In the genomic region with DNA sequence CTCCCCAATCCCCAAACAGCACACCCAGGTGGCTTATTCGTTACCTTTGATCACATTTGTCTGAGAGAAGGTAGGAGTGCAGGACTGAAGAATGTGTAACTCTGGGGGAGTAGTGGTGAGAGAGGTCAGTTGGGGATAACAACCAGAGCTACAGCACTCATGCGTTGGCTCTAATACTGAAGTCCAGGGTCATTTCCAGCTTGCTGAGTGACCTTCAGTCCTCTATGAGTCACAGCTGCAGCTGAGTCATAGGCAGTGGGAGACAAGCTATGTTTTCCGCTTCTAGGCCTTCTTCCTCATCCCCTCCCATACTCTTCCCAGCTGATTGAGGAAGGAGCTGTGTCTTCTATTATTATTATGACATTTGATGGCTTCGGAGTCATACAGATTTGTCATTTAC, we compare ENCODE assay signal across 12 cellular contexts. TPM values are rescaled to one million over a fixed set of nuclear protein-coding genes. Genes with fewer than 3 reads are reported as not detected.
DNase-seq lines count a peak whose midpoint lies in the region; ATAC-seq and TF ChIP-seq lines count a peak whose summit lies in the region.
"Had no signal": no experiment of that assay in that cellular context is flagged by ENCODE, and none has a peak within 500 bp of the region (broad histone marks: within the 10 kb centered on the region; RNA-seq: fewer than 3 reads in every experiment).

No MANE protein-coding gene starts in this region.

- H3K79me2 ChIP-seq in mesendoderm (ENCODE audit: control insufficient read depth, insufficient read depth, low read length): no peaks in the 10 kb centered on the region
- no peaks in the 10 kb centered on the region for H3K79me2 ChIP-seq in OCI-LY7 (ENCODE audit: insufficient read depth, low read depth, low read length)
- H3K79me2 ChIP-seq in MM.1S (ENCODE audit: low read length): no peaks in the 10 kb centered on the region

- H3K23ac ChIP-seq in mesendoderm (ENCODE audit: low read length): no peak overlapping the region

- H3K56ac ChIP-seq in mesendoderm (ENCODE audit: low read length): no peak overlapping the region

- H3K18ac ChIP-seq in mesendoderm (ENCODE audit: low read length): no peak overlapping the region

- no peak for TF ChIP-seq CTCF in AG09309 (IDR thresholded peaks at IDR 0.05; ENCODE audit: control insufficient read depth, insufficient read depth, low read depth, low read length, missing control alignments)
- no peak for TF ChIP-seq CTCF in epithelial cell of proximal tubule (conservative IDR thresholded peaks at IDR 0.05; ENCODE audit: low read depth, low read length)
- no peak for TF ChIP-seq CTCF in OCI-LY7 (conservative IDR thresholded peaks at IDR 0.05; ENCODE audit: low read length)
- TF ChIP-seq CTCF in MM.1S (IDR thresholded peaks at IDR 0.05; ENCODE audit: low read length): no peak

- H3K27ac ChIP-seq in mesendoderm (ENCODE audit: low read depth, low read length) (no peak overlapping the region), OCI-LY7 (ENCODE audit: low read depth, low read length, poor library complexity, severe bottlenecking) (no peak overlapping the region), MM.1S (ENCODE audit: low read length) (no peak overlapping the region)

- no peak for ATAC-seq in HG03108 (IDR thresholded peaks at IDR 0.05; ENCODE audit: unreplicated experiment)

- H4K8ac ChIP-seq in mesendoderm (ENCODE audit: low read depth, low read length): no peak overlapping the region

- CTCF ChIA-PET in OCI-LY7 (lab: Charles Lee; ENCODE audit: unreplicated experiment): no interaction called here

- H3K4ac ChIP-seq in mesendoderm (ENCODE audit: low read depth, low read length): no peak overlapping the region

- H2AFZ ChIP-seq in OCI-LY7 (ENCODE audit: low read length): no peak overlapping the region
- H2AFZ ChIP-seq in MM.1S (ENCODE audit: low read length): no peak overlapping the region

- H2BK5ac ChIP-seq in mesendoderm (ENCODE audit: low read length): no peak overlapping the region

- no TSS peak for BruUV-seq in OCI-LY7 (replicated peaks; lab: Mats Ljungman, UMichigan)

- H3K4me2 ChIP-seq in mesendoderm (ENCODE audit: low read length) (no peak overlapping the region), OCI-LY7 (ENCODE audit: low read length) (no peak overlapping the region), MM.1S (ENCODE audit: low read depth, low read length) (no peak overlapping the region)

- H3K36me3 ChIP-seq in mesendoderm (ENCODE audit: control insufficient read depth, insufficient read depth, low read length) (no peaks in the 10 kb centered on the region), OCI-LY7 (ENCODE audit: insufficient read depth, low read length) (no peaks in the 10 kb centered on the region), MM.1S (replicated peaks; ENCODE audit: insufficient read depth, low read length) (no peaks in the 10 kb centered on the region)

- no peaks in the 10 kb centered on the region for H4K20me1 ChIP-seq in OCI-LY7 (ENCODE audit: insufficient read depth, low read length)
- H4K20me1 ChIP-seq in MM.1S (ENCODE audit: insufficient read depth, low read length): no peaks in the 10 kb centered on the region

- H3K9me2 ChIP-seq in OCI-LY7 (ENCODE audit: insufficient read depth, low read length) (no peaks in the 10 kb centered on the region), MM.1S (replicated peaks; ENCODE audit: insufficient read depth, low read length) (no peaks in the 10 kb centered on the region)

- DNase-seq in AG09309 (ENCODE audit: low read depth): peak; percentile 25
- peak; percentile 4 for DNase-seq in NCI-H69 (lab: John Stamatoyannopoulos, UW)
- peak; percentile 49 for DNase-seq in epithelial cell of proximal tubule (ENCODE audit: low read depth)
- peak; percentile 34 for DNase-seq in mesendoderm
- DNase-seq in mesenteric fat pad (ENCODE audit: low spot score): no peak
- no peak for DNase-seq in OCI-LY7 (ENCODE audit: low spot score)
- DNase-seq in MM.1S: no peak
- DNase-seq: activated CD4-positive, alpha-beta T cell treated with anti-CD3 and anti-CD28 coated beads, Interleukin-2, amount 50 U/mL, for 4 hours; COR-L47; NCI-H1930; retina had no signal

- no peak overlapping the region for H2BK15ac ChIP-seq in mesendoderm (replicated peaks; ENCODE audit: low read depth)

- H2AK5ac ChIP-seq in mesendoderm (ENCODE audit: low read length): no peak overlapping the region

- H3F3A ChIP-seq in MM.1S (ENCODE audit: insufficient read depth, low read length): no peaks in the 10 kb centered on the region

- no peaks in the 10 kb centered on the region for H3K27me3 ChIP-seq in mesendoderm (ENCODE audit: insufficient read depth, low read length, poor library complexity)
- no peaks in the 10 kb centered on the region for H3K27me3 ChIP-seq in MM.1S (replicated peaks; ENCODE audit: insufficient read depth, low read length)

- H4K5ac ChIP-seq in mesendoderm (ENCODE audit: low read length): no peak overlapping the region

- POLR2A ChIA-PET in OCI-LY7 (lab: Charles Lee): no interaction called here

- H3K4me1 ChIP-seq in mesendoderm (ENCODE audit: control insufficient read depth, low read depth, low read length): no peaks in the 10 kb centered on the region
- no peaks in the 10 kb centered on the region for H3K4me1 ChIP-seq in OCI-LY7 (ENCODE audit: insufficient read depth, low read length, poor library complexity, severe bottlenecking)
- H3K4me1 ChIP-seq in MM.1S (ENCODE audit: low read length): no peaks in the 10 kb centered on the region

- no peak overlapping the region for H3K9ac ChIP-seq in mesendoderm (ENCODE audit: low read length)
- no peak overlapping the region for H3K9ac ChIP-seq in MM.1S (ENCODE audit: low read length)

- no peaks in the 10 kb centered on the region for H3K9me3 ChIP-seq in OCI-LY7 (ENCODE audit: low read length)
- H3K9me3 ChIP-seq in MM.1S (replicated peaks; ENCODE audit: insufficient read depth, low read length): no peaks in the 10 kb centered on the region

- no peak overlapping the region for H2BK120ac ChIP-seq in mesendoderm (ENCODE audit: low read depth, low read length)

- H3K79me1 ChIP-seq in mesendoderm (ENCODE audit: low read length): no peaks in the 10 kb centered on the region

- WGBS in mesendoderm (ENCODE audit: extremely low coverage, insufficient coverage, low lambda C conversion rate): no CpG with 5 or more reads among the region's 4 CpGs

- H3K4me3 ChIP-seq in AG09309 (ENCODE audit: control insufficient read depth, low read depth, low read length): no peak overlapping the region
- H3K4me3 ChIP-seq in epithelial cell of proximal tubule (ENCODE audit: low read depth, low read length): no peak overlapping the region
- no peak overlapping the region for H3K4me3 ChIP-seq in mesendoderm (ENCODE audit: low read length)
- no peak overlapping the region for H3K4me3 ChIP-seq in OCI-LY7 (ENCODE audit: low read depth, low read length, poor library complexity, severe bottlenecking)
- no peak overlapping the region for H3K4me3 ChIP-seq in MM.1S (ENCODE audit: low read length)

- intact Hi-C loops in OCI-LY7 (cut with micrococcal nuclease; ENCODE audit: unreplicated experiment): no loop called here

RNA-seq across cellular contexts. Expression of a gene that starts 31.6 kb away (rescaled TPM):
- total RNA-seq in epithelial cell of proximal tubule: not detected in 2 replicates
- not detected for polyA plus RNA-seq in mesendoderm (2013, experiment 1 of 2)
- polyA plus RNA-seq in mesendoderm (2013, experiment 2 of 2): not detected
- total RNA-seq in mesenteric fat pad: not detected
- total RNA-seq in OCI-LY7 (2014; rRNA removed; shearing (Covaris generic)): not detected in 2 replicates
- total RNA-seq in OCI-LY7 (2022): not detected in 2 replicates

Comparison
In these comparisons a context has a peak if more than half of its experiments do, and no peak if none do; other contexts are left out.
1. DNase-seq: peak in AG09309 (single experiment), NCI-H69 (single experiment), epithelial cell of proximal tubule (single experiment) and mesendoderm (single experiment); none in mesenteric fat pad (single experiment), OCI-LY7 (single experiment) and MM.1S (single experiment).